Comparison of ENCODE assay signal across 15 cellular contexts in the genomic region with DNA sequence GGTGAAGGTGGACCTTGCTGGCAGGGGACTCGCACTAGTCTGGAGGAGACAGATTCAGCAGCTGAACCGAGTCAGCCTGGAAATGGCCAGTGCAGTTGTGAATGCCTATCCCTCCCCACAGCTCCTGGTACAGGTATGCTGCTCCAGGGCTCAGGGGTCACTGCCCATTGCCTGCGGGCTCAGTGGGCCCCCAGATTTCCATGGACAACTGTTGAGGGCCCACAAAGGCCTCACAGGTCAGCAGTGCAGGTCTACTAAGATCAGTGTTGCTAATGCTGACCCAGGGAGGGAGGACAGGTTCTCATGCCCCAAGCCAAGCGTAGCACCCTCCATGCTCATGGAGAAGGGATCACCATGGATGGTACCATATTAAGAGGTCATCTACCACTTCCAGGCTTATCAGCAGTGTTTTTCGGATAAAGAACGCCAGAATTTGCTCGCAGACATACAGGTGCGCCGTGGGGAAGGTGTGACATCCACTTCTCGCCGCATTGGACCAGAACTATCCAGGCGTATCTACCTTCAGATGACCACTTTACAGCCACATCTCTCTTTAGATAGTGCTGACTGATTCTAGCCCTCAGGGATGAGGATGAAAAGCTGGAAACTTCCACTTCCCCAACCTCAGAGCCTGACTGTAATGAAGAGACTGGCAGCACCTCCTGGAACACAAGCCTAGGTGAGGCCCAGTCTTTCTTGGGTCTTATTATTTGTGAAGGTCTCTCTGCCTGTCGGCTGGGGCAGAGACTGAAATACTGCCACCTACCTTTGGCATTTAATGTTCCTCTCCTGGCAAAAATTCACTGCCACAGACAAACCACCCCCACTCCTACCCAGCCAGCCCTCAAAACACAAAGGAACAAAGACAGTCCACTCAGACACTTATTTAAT. TPM values are rescaled to one million over a fixed set of nuclear protein-coding genes. Genes with fewer than 3 reads are reported as not detected.
DNase-seq lines count a peak whose midpoint lies in the region; ATAC-seq and TF ChIP-seq lines count a peak whose summit lies in the region.
"Had no signal": no experiment of that assay in that cellular context is flagged by ENCODE, and none has a peak within 500 bp of the region (broad histone marks: within the 10 kb centered on the region; RNA-seq: fewer than 3 reads in every experiment).

No MANE protein-coding gene starts in this region.

- H3K27ac ChIP-seq in CD4-positive, alpha-beta T cell (ENCODE audit: low read depth, low read length) = no peak overlapping the region
- H3K27ac ChIP-seq in GM23338 (ENCODE audit: low read depth) = no peak overlapping the region
- H3K27ac ChIP-seq in testis = no peak overlapping the region
- H3K27ac ChIP-seq: SJCRH30 had no signal

- no peak for TF ChIP-seq CTCF in CD4-positive, alpha-beta T cell (IDR thresholded peaks at IDR 0.05)
- TF ChIP-seq CTCF in GM23338 (conservative IDR thresholded peaks at IDR 0.05; ENCODE audit: low read depth in 2 of 2) (peak; percentile 27 to 42), testis (IDR thresholded peaks at IDR 0.05) (no peak)

- no peak for TF ChIP-seq POLR2A in testis (IDR thresholded peaks at IDR 0.05)

- no peak for DNase-seq in CD4-positive, alpha-beta T cell
- DNase-seq in GM23338 (ENCODE audit: low spot score) (peak; percentile 29), left colon (no peak), NCI-H2107 treated with DMSO at 0.1 percent for 48 hours (lab: John Stamatoyannopoulos, UW; ENCODE audit: unreplicated experiment) (no peak), NCI-H1092 treated with DMSO at 0.1 percent for 48 hours (lab: John Stamatoyannopoulos, UW) (no peak), testis (no peak)
- DNase-seq: activated CD4-positive, alpha-beta T cell treated with anti-CD3 and anti-CD28 coated beads for 36 hours; central memory CD4-positive, alpha-beta T cell; gastrocnemius medialis; NCI-H446 treated with DMSO at 0.1 percent for 48 hours; SJCRH30 had no signal

- peak overlapping the region; percentile 17 for H3K27ac Mint-ChIP-seq in CD4-positive, alpha-beta T cell
- H3K27ac Mint-ChIP-seq in GM23338 = no peak overlapping the region
- H3K27ac Mint-ChIP-seq: activated CD4-positive, alpha-beta T cell treated with anti-CD3 and anti-CD28 coated beads for 36 hours; activated T-helper 2 cell treated with anti-CD3 and anti-CD28 coated beads, Interferon-gamma antibody, Interleukin-2, Interleukin-4, amounts not matched to agents 10 μg/mL and 5 μg/mL and 100 μg/mL, durations not matched to agents 14 hours and 24 hours and 36 hours; stimulated activated memory B cell treated with anti-CD40 and anti-IgM and Interleukin-4, amounts not matched to agents 10 μg/mL and 1 μg/mL and 100 μg/mL, for 72 hours had no signal

- no peaks in the 10 kb centered on the region for H3K27me3 ChIP-seq in CD4-positive, alpha-beta T cell (ENCODE audit: control insufficient read depth, insufficient read depth, low read length)
- H3K27me3 ChIP-seq in GM23338 (ENCODE audit: insufficient read depth) (no peaks in the 10 kb centered on the region), testis (no peaks in the 10 kb centered on the region)
- H3K27me3 ChIP-seq: gastrocnemius medialis, SJCRH30 had no signal

- H3K4me2 ChIP-seq in GM23338 = no peak overlapping the region

- H3K9me3 ChIP-seq in CD4-positive, alpha-beta T cell (ENCODE audit: control insufficient read depth, low read length) = no peaks in the 10 kb centered on the region
- H3K9me3 ChIP-seq in testis = no peaks in the 10 kb centered on the region
- H3K9me3 ChIP-seq: gastrocnemius medialis, SJCRH30 had no signal

- no peak overlapping the region for H3K4me3 Mint-ChIP-seq in CD4-positive, alpha-beta T cell
- H3K4me3 Mint-ChIP-seq in GM23338 = no peak overlapping the region
- H3K4me3 Mint-ChIP-seq: activated CD4-positive, alpha-beta T cell treated with anti-CD3 and anti-CD28 coated beads for 36 hours; stimulated activated memory B cell treated with anti-CD40 and anti-IgM and Interleukin-4, amounts not matched to agents 10 μg/mL and 1 μg/mL and 100 μg/mL, for 72 hours had no signal

- no peaks in the 10 kb centered on the region; the same call in 1 of the 2 replicates for H4K20me1 ChIP-seq in GM23338 (replicated peaks; ENCODE audit: insufficient read depth)

- intact Hi-C loops in CD4-positive, alpha-beta T cell (cut with DNase I, micrococcal nuclease) = loop anchor here in 1 of 2 experiments (10.0 kb wide), 1 partner anchor 1406 kb away; no protein-coding TSS in a partner anchor
- intact Hi-C loops in left colon (cut with DNase I, micrococcal nuclease) (no loop called here), testis (cut with DNase I; ENCODE audit: low total_unique reads) (no loop called here)

- WGBS in testis, 2 donors = 88 to 93% methylated on average over 12 to 13 of the region's 13 CpGs

- peaks cover 49% of the 10 kb centered on the region for H3K36me3 Mint-ChIP-seq in CD4-positive, alpha-beta T cell (ENCODE audit: low read depth)
- peaks cover 68% of the 10 kb centered on the region for H3K36me3 Mint-ChIP-seq in GM23338 (ENCODE audit: low read depth)

- H3K9me3 Mint-ChIP-seq in CD4-positive, alpha-beta T cell = no peaks in the 10 kb centered on the region
- H3K9me3 Mint-ChIP-seq in GM23338 = no peaks in the 10 kb centered on the region
- H3K9me3 Mint-ChIP-seq: activated T-helper 2 cell treated with anti-CD3 and anti-CD28 coated beads, Interferon-gamma antibody, Interleukin-2, Interleukin-4, amounts not matched to agents 10 μg/mL and 5 μg/mL and 100 μg/mL, durations not matched to agents 14 hours and 24 hours and 36 hours; stimulated activated memory B cell treated with anti-CD40 and anti-IgM and Interleukin-4, amounts not matched to agents 10 μg/mL and 1 μg/mL and 100 μg/mL, for 72 hours had no signal

- H3K27me3 Mint-ChIP-seq in CD4-positive, alpha-beta T cell = no peaks in the 10 kb centered on the region
- peaks cover 7% of the 10 kb centered on the region for H3K27me3 Mint-ChIP-seq in GM23338 (ENCODE audit: insufficient read depth, low read depth, poor library complexity)
- H3K27me3 Mint-ChIP-seq: activated CD4-positive, alpha-beta T cell treated with anti-CD3 and anti-CD28 coated beads for 36 hours; stimulated activated memory B cell treated with anti-CD40 and anti-IgM and Interleukin-4, amounts not matched to agents 10 μg/mL and 1 μg/mL and 100 μg/mL, for 72 hours had no signal

- H3K4me1 ChIP-seq in GM23338 (ENCODE audit: insufficient read depth) (no peaks in the 10 kb centered on the region), testis (no peaks in the 10 kb centered on the region)
- H3K4me1 ChIP-seq: SJCRH30 had no signal

- no peaks in the 10 kb centered on the region for H3K4me1 Mint-ChIP-seq in CD4-positive, alpha-beta T cell (ENCODE audit: low read depth)
- no peaks in the 10 kb centered on the region for H3K4me1 Mint-ChIP-seq in GM23338
- H3K4me1 Mint-ChIP-seq: activated CD4-positive, alpha-beta T cell treated with anti-CD3 and anti-CD28 coated beads for 36 hours; stimulated activated memory B cell treated with anti-CD40 and anti-IgM and Interleukin-4, amounts not matched to agents 10 μg/mL and 1 μg/mL and 100 μg/mL, for 72 hours had no signal

- peaks cover 34% of the 10 kb centered on the region for H3K36me3 ChIP-seq in GM23338 (ENCODE audit: insufficient read depth)
- no peaks in the 10 kb centered on the region for H3K36me3 ChIP-seq in testis (ENCODE audit: low read depth, missing control alignments)

- no peak overlapping the region for H2AFZ ChIP-seq in GM23338

- H3K4me3 ChIP-seq in GM23338 (no peak overlapping the region), testis (no peak overlapping the region)
- H3K4me3 ChIP-seq: gastrocnemius medialis, SJCRH30 had no signal

- CTCF ChIA-PET in CD4-positive, alpha-beta T cell (lab: Charles Lee) = interaction anchor here (1.3 to 2.6 kb wide), 2 partner anchors 17 to 18 kb away, joined by 3 to 9 read pairs; a partner anchor contains a TSS

- ATAC-seq in CD4-positive, alpha-beta T cell (ENCODE audit: poor library complexity) = no peak
- ATAC-seq in GM23338 (peak; percentile 53; the same call in 2 of the 3 replicates), SK-N-SH treated with all-trans-retinoic acid at 6 μM for 48 hours (peak; percentile 11), left colon (peak; percentile 5), HG03342 (IDR thresholded peaks at IDR 0.05; ENCODE audit: unreplicated experiment) (no peak)
- ATAC-seq: activated CD4-positive, alpha-beta T cell treated with anti-CD3 and anti-CD28 coated beads for 36 hours; stimulated activated memory B cell treated with anti-CD40 and anti-IgM and Interleukin-4, amounts not matched to agents 10 μg/mL and 1 μg/mL and 100 μg/mL, for 72 hours had no signal

- H3F3A ChIP-seq in GM23338 (replicated peaks; ENCODE audit: low read depth) = 0 out of 2 replicates have a peak, but pooled peaks cover 3% of the 10 kb centered on the region

- H3K79me2 ChIP-seq in GM23338 (replicated peaks; ENCODE audit: insufficient read depth) = no peaks in the 10 kb centered on the region

- H3K9me2 ChIP-seq in GM23338 (ENCODE audit: insufficient read depth) = no peaks in the 10 kb centered on the region

- POLR2A ChIA-PET in CD4-positive, alpha-beta T cell (lab: Charles Lee) = interaction anchor here (0.8 kb wide), 1 partner anchor 8 kb away, joined by 3 read pairs; a partner anchor contains a TSS

RNA-seq across cellular contexts. Expression of a gene that starts 7.6 kb away (rescaled TPM):
- under 1 TPM; 0.36 to 0.92 TPM for total RNA-seq in CD4-positive, alpha-beta T cell
- 5.9 and 15.9 TPM in 2 replicates for total RNA-seq in GM23338 (2014; rRNA removed; shearing (Covaris generic))
- polyA plus RNA-seq in GM23338 (2016; fragmentation: Nextera tagmentation; extraction: Ambion mirVana) (14.4 and 14.7 TPM in 2 replicates), testis (ENCODE audit: insufficient read depth, low read depth, low replicate concordance) (22.8 TPM)
- total RNA-seq in left colon (1 to 10 TPM in 1 of 2 donors, under 1 TPM in 1; 0.61 to 1.9 TPM), testis (10 to 100 TPM; 15.6 to 19.3 TPM)

RNA-seq across cellular contexts. Expression of a gene that starts 7.6 kb away (rescaled TPM):
- total RNA-seq in CD4-positive, alpha-beta T cell = 10 to 100 TPM; 13.7 to 14.8 TPM
- total RNA-seq in GM23338 (2014; rRNA removed; shearing (Covaris generic)) = 74.3 and 98.5 TPM in 2 replicates
- polyA plus RNA-seq in GM23338 (2016; fragmentation: Nextera tagmentation; extraction: Ambion mirVana) (226 and 227 TPM in 2 replicates), testis (ENCODE audit: insufficient read depth, low read depth, low replicate concordance) (65.1 TPM)
- total RNA-seq in left colon (10 to 100 TPM; 73.4 to 85.4 TPM), testis (10 to 100 TPM; 54.5 to 69.1 TPM)

RNA-seq across cellular contexts. Expression of a gene that starts 16.7 kb away (rescaled TPM):
- total RNA-seq in CD4-positive, alpha-beta T cell = 10 to 100 TPM; 45.1 to 51.5 TPM
- total RNA-seq in GM23338 (2014; rRNA removed; shearing (Covaris generic)) = 109 and 124 TPM in 2 replicates
- polyA plus RNA-seq in GM23338 (2016; fragmentation: Nextera tagmentation; extraction: Ambion mirVana) (46.4 and 47.1 TPM in 2 replicates), testis (ENCODE audit: insufficient read depth, low read depth, low replicate concordance) (74.4 TPM)
- total RNA-seq in left colon (100 to 1,000 TPM; 113 to 155 TPM), testis (10 to 100 TPM; 56.0 to 62.2 TPM)

RNA-seq across cellular contexts. Expression of a gene that starts 34.7 kb away (rescaled TPM):
- 10 to 100 TPM; 11.0 to 12.2 TPM for total RNA-seq in CD4-positive, alpha-beta T cell
- total RNA-seq in GM23338 (2014; rRNA removed; shearing (Covaris generic)) = 32.8 and 44.9 TPM in 2 replicates
- polyA plus RNA-seq in GM23338 (2016; fragmentation: Nextera tagmentation; extraction: Ambion mirVana) = 14.0 and 14.2 TPM in 2 replicates
- 10 to 100 TPM; 18.1 to 20.2 TPM for total RNA-seq in left colon
- total RNA-seq in testis = 10 to 100 TPM; 37.6 to 47.4 TPM
- 44.1 TPM for polyA plus RNA-seq in testis (ENCODE audit: insufficient read depth, low read depth, low replicate concordance)

RNA-seq across cellular contexts. Expression of a gene that starts 45.4 kb away (rescaled TPM):
- 10 to 100 TPM; 11.9 to 13.9 TPM for total RNA-seq in CD4-positive, alpha-beta T cell
- 12.4 and 12.8 TPM in 2 replicates for total RNA-seq in GM23338 (2014; rRNA removed; shearing (Covaris generic))
- polyA plus RNA-seq in GM23338 (2016; fragmentation: Nextera tagmentation; extraction: Ambion mirVana) (6.9 and 7.5 TPM in 2 replicates), testis (ENCODE audit: insufficient read depth, low read depth, low replicate concordance) (37.7 TPM)
- total RNA-seq in left colon (100 to 1,000 TPM; 146 to 150 TPM), testis (10 to 100 TPM; 39.4 to 60.1 TPM)

Comparison
In these comparisons a context has a peak if more than half of its experiments do, and no peak if none do; other contexts are left out.
1. ATAC-seq: peak in GM23338 (single experiment), SK-N-SH treated with all-trans-retinoic acid at 6 μM for 48 hours (single experiment) and left colon (single experiment); none in CD4-positive, alpha-beta T cell (single experiment) and HG03342 (single experiment).
2. CTCF ChIP-seq: peak in GM23338 (2 of 2); none in CD4-positive, alpha-beta T cell (single experiment) and testis (0 of 3).